In genomic region chr7:130999926-131000325, GRCh38 we compare ENCODE assay signal across 16 cellular contexts.
DNase-seq lines count a peak whose midpoint lies in the region; ATAC-seq and TF ChIP-seq lines count a peak whose summit lies in the region.
"Had no signal": no experiment of that assay in that cellular context is flagged by ENCODE, and none has a peak within 500 bp of the region (broad histone marks: within the 10 kb centered on the region; RNA-seq: fewer than 3 reads in every experiment).

No MANE protein-coding gene starts in this region.

- no peaks in the 10 kb centered on the region for H3K9me2 ChIP-seq in PC-9 (ENCODE audit: insufficient read depth)

- in situ Hi-C loops in ACHN (cut with HindIII; ENCODE audit: low pct_ligation_motif_present, low pct_unique_long_range_greater_than_20kb, low sequenced_read_pairs) = no loop called here

- H3K4me3 ChIP-seq in PC-9 (no peak overlapping the region), smooth muscle cell (no peak overlapping the region)
- H3K4me3 ChIP-seq in effector memory CD4-positive, alpha-beta T cell (ENCODE audit: insufficient read depth, low read depth, low read length, poor library complexity, severe bottlenecking) = no peak overlapping the region
- H3K4me3 ChIP-seq: psoas muscle had no signal

- H3K9me3 ChIP-seq in PC-9 (ENCODE audit: insufficient read depth, low read depth) (0 out of 2 replicates have a peak, but pooled peaks cover 5% of the 10 kb centered on the region), smooth muscle cell (replicated peaks; ENCODE audit: low read depth) (no peaks in the 10 kb centered on the region)
- H3K9me3 ChIP-seq in effector memory CD4-positive, alpha-beta T cell (ENCODE audit: control insufficient read depth, low read length) = no peaks in the 10 kb centered on the region
- H3K9me3 ChIP-seq: psoas muscle had no signal

- H3F3A ChIP-seq in PC-9 (ENCODE audit: insufficient read depth, low read depth) = peaks cover 59% of the 10 kb centered on the region
- H3F3A ChIP-seq in smooth muscle cell (ENCODE audit: low read depth) = no peaks in the 10 kb centered on the region

- CTCF ChIA-PET in activated CD8-positive, alpha-beta memory T cell treated with anti-CD3 and anti-CD28 coated beads, Interleukin-2, amount 10 ng/mL, durations not matched to agents 7 days and 5 days (lab: Charles Lee) = interaction anchor here (1.1 to 6.9 kb wide), 5 partner anchors 11 to 125 kb away, joined by 3 to 41 read pairs (median 5); no protein-coding TSS in a partner anchor
- CTCF ChIA-PET in PC-9 (lab: Charles Lee) = interaction anchor here (1.0 kb wide), 1 partner anchor 96 kb away, joined by 5 read pairs; no protein-coding TSS in a partner anchor

- H3K36me3 ChIP-seq in PC-9 (ENCODE audit: low read depth) = peaks cover 22% of the 10 kb centered on the region
- peaks cover 4% of the 10 kb centered on the region for H3K36me3 ChIP-seq in effector memory CD4-positive, alpha-beta T cell (ENCODE audit: control insufficient read depth, insufficient read depth, low read length)
- H3K36me3 ChIP-seq in smooth muscle cell (ENCODE audit: low read depth) = no peaks in the 10 kb centered on the region

- H3K27ac Mint-ChIP-seq in activated CD8-positive, alpha-beta memory T cell treated with anti-CD3 and anti-CD28 coated beads, Interleukin-2, amount 10 ng/mL, durations not matched to agents 7 days and 5 days = peak overlapping the region; percentile 26

- H3K4me1 ChIP-seq in PC-9 (replicated peaks; ENCODE audit: insufficient read depth) = peaks cover 70% of the 10 kb centered on the region
- H3K4me1 ChIP-seq in effector memory CD4-positive, alpha-beta T cell (ENCODE audit: control insufficient read depth, insufficient read depth, low read length, poor library complexity, severe bottlenecking) = peaks cover 50% of the 10 kb centered on the region
- peaks cover 11% of the 10 kb centered on the region for H3K4me1 ChIP-seq in smooth muscle cell (ENCODE audit: low read depth)

- TF ChIP-seq CTCF in PC-9 (conservative IDR thresholded peaks at IDR 0.05) (no peak), smooth muscle cell (IDR thresholded peaks at IDR 0.05; ENCODE audit: borderline replicate concordance, insufficient read depth, poor library complexity, severe bottlenecking) (no peak)

- no peak overlapping the region for H2AFZ ChIP-seq in PC-9
- H2AFZ ChIP-seq in smooth muscle cell (ENCODE audit: low read depth) = no peak overlapping the region

- H4K20me1 ChIP-seq in PC-9 (ENCODE audit: insufficient read depth) (peaks cover 26% of the 10 kb centered on the region), smooth muscle cell (ENCODE audit: low read depth) (no peaks in the 10 kb centered on the region)

- POLR2A ChIA-PET in PC-9 (lab: Charles Lee; ENCODE audit: unreplicated experiment) = interaction anchor here (0.6 kb wide), 1 partner anchor 60 kb away, joined by 19 read pairs; no protein-coding TSS in a partner anchor

- H3K27me3 ChIP-seq in PC-9 (ENCODE audit: insufficient read depth, low read depth) (no peaks in the 10 kb centered on the region), smooth muscle cell (ENCODE audit: low read depth) (no peaks in the 10 kb centered on the region)
- H3K27me3 ChIP-seq in effector memory CD4-positive, alpha-beta T cell (replicated peaks; ENCODE audit: control insufficient read depth, insufficient read depth, low read length, poor library complexity, severe bottlenecking) = no peaks in the 10 kb centered on the region

- H3K27ac ChIP-seq in PC-9 (peak overlapping the region; percentile 50), smooth muscle cell (ENCODE audit: low read depth) (peak overlapping the region; percentile 50)
- H3K27ac ChIP-seq in effector memory CD4-positive, alpha-beta T cell (ENCODE audit: insufficient read depth, low read length, poor library complexity, severe bottlenecking) = peak overlapping the region; percentile 20

- peaks cover 93% of the 10 kb centered on the region for H3K79me2 ChIP-seq in PC-9 (ENCODE audit: low read depth)
- H3K79me2 ChIP-seq in smooth muscle cell (ENCODE audit: low read depth) = peaks cover 9% of the 10 kb centered on the region

- H3K9me3 Mint-ChIP-seq in activated CD8-positive, alpha-beta memory T cell treated with anti-CD3 and anti-CD28 coated beads, Interleukin-2, amount 10 ng/mL, durations not matched to agents 7 days and 5 days (ENCODE audit: low read depth) = peaks cover 8% of the 10 kb centered on the region
- H3K9me3 Mint-ChIP-seq: naive thymus-derived CD8-positive, alpha-beta T cell had no signal

- H3K4me1 Mint-ChIP-seq in activated CD8-positive, alpha-beta memory T cell treated with anti-CD3 and anti-CD28 coated beads, Interleukin-2, amount 10 ng/mL, durations not matched to agents 7 days and 5 days = peaks cover 62% of the 10 kb centered on the region

- intact Hi-C loops in PC-9 (cut with micrococcal nuclease; ENCODE audit: unreplicated experiment) = no loop called here

- peaks cover 29% of the 10 kb centered on the region for H3K36me3 Mint-ChIP-seq in activated CD8-positive, alpha-beta memory T cell treated with anti-CD3 and anti-CD28 coated beads, Interleukin-2, amount 10 ng/mL, durations not matched to agents 7 days and 5 days

- no peak overlapping the region for H3K4me3 Mint-ChIP-seq in activated CD8-positive, alpha-beta memory T cell treated with anti-CD3 and anti-CD28 coated beads, Interleukin-2, amount 10 ng/mL, durations not matched to agents 7 days and 5 days

- WGBS in smooth muscle cell (ENCODE audit: low lambda C conversion rate) = 72% methylated on average over 4 of the region's 4 CpGs

- H3K4me2 ChIP-seq in PC-9 (no peak overlapping the region), smooth muscle cell (no peak overlapping the region)

- BruUV-seq in PC-9 (replicated peaks; lab: Mats Ljungman, UMichigan) = no TSS peak

- no peak overlapping the region for H3K9ac ChIP-seq in smooth muscle cell (ENCODE audit: low read depth)

- no peak for ATAC-seq in activated CD8-positive, alpha-beta memory T cell treated with anti-CD3 and anti-CD28 coated beads, Interleukin-2, amount 10 ng/mL, durations not matched to agents 7 days and 5 days
- ATAC-seq in activated CD4-positive, CD25-positive, alpha-beta regulatory T cell treated with anti-CD3 and anti-CD28 coated beads, Interleukin-2, amount 50 U/mL, for 24 hours = no peak
- ATAC-seq: left lobe of liver, PC-3, psoas muscle had no signal

- no peak for DNase-seq in activated CD8-positive, alpha-beta memory T cell treated with anti-CD3 and anti-CD28 coated beads, Interleukin-2, amount 10 ng/mL, durations not matched to agents 7 days and 5 days
- no peak for DNase-seq in activated CD8-positive, alpha-beta memory T cell treated with anti-CD3 and anti-CD28 coated beads, Interleukin-2, amount 50 U/mL, for 4 hours
- DNase-seq in PC-9 (no peak), smooth muscle cell (lab: John Stamatoyannopoulos, UW; ENCODE audit: unreplicated experiment) (no peak), inferior parietal cortex (ENCODE audit: extremely low spot score) (no peak), ACHN (no peak)
- no peak for DNase-seq in effector memory CD4-positive, alpha-beta T cell
- DNase-seq: GOT3; naive thymus-derived CD8-positive, alpha-beta T cell; NCI-H69; PC-3; psoas muscle; stimulated activated CD4-positive, alpha-beta T cell treated with anti-CD3 and anti-CD28 coated beads, Interleukin-12 subunit alpha, Interleukin-12 subunit beta, amount 100 ng/mL, for 4 hours; stimulated activated naive CD4-positive, alpha-beta T cell had no signal

- H3K27me3 Mint-ChIP-seq in activated CD8-positive, alpha-beta memory T cell treated with anti-CD3 and anti-CD28 coated beads, Interleukin-2, amount 10 ng/mL, durations not matched to agents 7 days and 5 days = no peaks in the 10 kb centered on the region
- H3K27me3 Mint-ChIP-seq: naive thymus-derived CD8-positive, alpha-beta T cell had no signal
